ENCODE assay signal across 8 cellular contexts in genomic region chr14:34547136-34547520, GRCh38. TPM values are rescaled to one million over a fixed set of nuclear protein-coding genes. Genes with fewer than 3 reads are reported as not detected.
DNase-seq lines count a peak whose midpoint lies in the region; ATAC-seq and TF ChIP-seq lines count a peak whose summit lies in the region.
"Not testable (repeated sequence)": the region's sequence is repeated elsewhere in the genome, so short reads cannot be mapped to it uniquely, and the experiment has no call there.

No MANE protein-coding gene starts in this region.

- H3K18ac ChIP-seq in IMR-90 (ENCODE audit: low read depth, low read length), result not testable (repeated sequence)

- not testable (repeated sequence) for H4K5ac ChIP-seq in IMR-90 (ENCODE audit: low read depth, low read length)

- H3K23ac ChIP-seq in IMR-90 (ENCODE audit: low read depth, low read length), result not testable (repeated sequence)

- not testable (repeated sequence) for H4K20me1 ChIP-seq in IMR-90 (ENCODE audit: insufficient read depth, low read length)

- not testable (repeated sequence) for H2AK5ac ChIP-seq in IMR-90 (ENCODE audit: low read depth, low read length)

- in situ Hi-C loops in IMR-90 (cut with MboI; ENCODE audit: low sequenced_read_pairs), result not testable (repeated sequence)

- not testable (repeated sequence) for H3K27me3 Mint-ChIP-seq in CD4-positive, alpha-beta T cell; activated naive CD8-positive, alpha-beta T cell treated with anti-CD3 and anti-CD28 coated beads, Interleukin-2, amount 50 U/mL, for 24 hours; natural killer cell (ENCODE audit: low read depth in 2 of 2)

- H3K14ac ChIP-seq in IMR-90 (replicated peaks; ENCODE audit: low read depth, low read length), result not testable (repeated sequence)

- not testable (repeated sequence) for H2BK120ac ChIP-seq in IMR-90 (ENCODE audit: low read depth, low read length)

- TF ChIP-seq RAD21 in IMR-90 (IDR thresholded peaks at IDR 0.05; ENCODE audit: low read length), result not testable (repeated sequence)

- not testable (repeated sequence) for TF ChIP-seq POLR2A in IMR-90 (IDR thresholded peaks at IDR 0.05; ENCODE audit: low read depth, low read length)

- H3K79me1 ChIP-seq in IMR-90 (ENCODE audit: low read depth in 1 of 2, low read length in 2 of 2), result not testable (repeated sequence)

- H3K4me1 ChIP-seq in IMR-90 (ENCODE audit: control insufficient read depth, insufficient read depth, low read length), result not testable (repeated sequence)

- H3K4me3 ChIP-seq in IMR-90 (ENCODE audit: insufficient read depth, low read depth, low read length), result not testable (repeated sequence)

- not testable (repeated sequence) for H4K8ac ChIP-seq in IMR-90 (ENCODE audit: low read depth in 2 of 2, low read length in 2 of 2)

- H3K9me3 Mint-ChIP-seq in CD4-positive, alpha-beta T cell; activated naive CD8-positive, alpha-beta T cell treated with anti-CD3 and anti-CD28 coated beads, Interleukin-2, amount 50 U/mL, for 24 hours; natural killer cell: not testable (repeated sequence)

- not testable (repeated sequence) for H3K9me1 ChIP-seq in IMR-90 (ENCODE audit: insufficient read depth, low read length)

- DNase-seq in CD4-positive, alpha-beta T cell; IMR-90; activated naive CD8-positive, alpha-beta T cell treated with anti-CD3 and anti-CD28 coated beads, Interleukin-2, amount 50 U/mL, for 24 hours; natural killer cell: not testable (repeated sequence)

- H2BK5ac ChIP-seq in IMR-90 (ENCODE audit: low read depth, low read length, poor library complexity, severe bottlenecking), result not testable (repeated sequence)

- WGBS in IMR-90 (ENCODE audit: extremely low coverage in 2 of 2, insufficient read length in 1 of 2), 2 experiments, result no CpG with 5 or more reads among the region's 16 CpGs

- not testable (repeated sequence) for H3K4me3 Mint-ChIP-seq in CD4-positive, alpha-beta T cell; activated naive CD8-positive, alpha-beta T cell treated with anti-CD3 and anti-CD28 coated beads, Interleukin-2, amount 50 U/mL, for 24 hours
- peak overlapping the region; percentile 69 for H3K4me3 Mint-ChIP-seq in natural killer cell

- intact Hi-C loops in CD4-positive, alpha-beta T cell (cut with DNase I, micrococcal nuclease); IMR-90 (cut with micrococcal nuclease); natural killer cell (cut with micrococcal nuclease): not testable (repeated sequence)

- not testable (repeated sequence) for H3K27me3 ChIP-seq in CD4-positive, alpha-beta T cell (ENCODE audit: control insufficient read depth, insufficient read depth, low read length); IMR-90 (ENCODE audit: control insufficient read depth, insufficient read depth, low read length)

- H3K36me3 ChIP-seq in IMR-90 (ENCODE audit: control insufficient read depth, insufficient read depth, low read length), result not testable (repeated sequence)

- POLR2A ChIA-PET in CD4-positive, alpha-beta T cell (lab: Charles Lee); IMR-90 (lab: Charles Lee; ENCODE audit: unreplicated experiment): not testable (repeated sequence)

- H3K9me3 ChIP-seq in CD4-positive, alpha-beta T cell (ENCODE audit: control insufficient read depth, low read length); IMR-90 (ENCODE audit: control insufficient read depth, insufficient read depth, low read length): not testable (repeated sequence)

- H2BK15ac ChIP-seq in IMR-90 (ENCODE audit: low read depth, low read length), result not testable (repeated sequence)

- not testable (repeated sequence) for BruUV-seq in IMR-90 (replicated peaks; lab: Mats Ljungman, UMichigan)

- not testable (repeated sequence) for H2AK9ac ChIP-seq in IMR-90 (replicated peaks; ENCODE audit: low read depth, low read length, poor library complexity)

- not testable (repeated sequence) for H4K91ac ChIP-seq in IMR-90 (ENCODE audit: insufficient read depth, low read depth, low read length)

- not testable (repeated sequence) for H3K56ac ChIP-seq in IMR-90 (ENCODE audit: extremely low read depth, insufficient read depth, low read length)

- TF ChIP-seq CTCF in CD4-positive, alpha-beta T cell (IDR thresholded peaks at IDR 0.05); IMR-90 (conservative IDR thresholded peaks at IDR 0.05; ENCODE audit: low read depth, low read length); natural killer cell (IDR thresholded peaks at IDR 0.05): not testable (repeated sequence)

- not testable (repeated sequence) for H3K9ac ChIP-seq in IMR-90 (ENCODE audit: low read depth, low read length)

- not testable (repeated sequence) for H3K4me2 ChIP-seq in IMR-90 (ENCODE audit: low read depth, low read length)

- CTCF ChIA-PET in CD4-positive, alpha-beta T cell (lab: Charles Lee); IMR-90 (lab: Yijun Ruan, JAX): not testable (repeated sequence)

- not testable (repeated sequence) for H2AFZ ChIP-seq in IMR-90 (replicated peaks; ENCODE audit: low read length, poor library complexity)

- not testable (repeated sequence) for H3K36me3 Mint-ChIP-seq in CD4-positive, alpha-beta T cell (ENCODE audit: low read depth); activated naive CD8-positive, alpha-beta T cell treated with anti-CD3 and anti-CD28 coated beads, Interleukin-2, amount 50 U/mL, for 24 hours (ENCODE audit: low read depth); natural killer cell

- not testable (repeated sequence) for H3K4me1 Mint-ChIP-seq in CD4-positive, alpha-beta T cell (ENCODE audit: low read depth); activated naive CD8-positive, alpha-beta T cell treated with anti-CD3 and anti-CD28 coated beads, Interleukin-2, amount 50 U/mL, for 24 hours; natural killer cell

- not testable (repeated sequence) for H3K27ac Mint-ChIP-seq in CD4-positive, alpha-beta T cell; activated naive CD8-positive, alpha-beta T cell treated with anti-CD3 and anti-CD28 coated beads, Interleukin-2, amount 50 U/mL, for 24 hours
- peak overlapping the region in 1 of 2 donors; percentile 85 for H3K27ac Mint-ChIP-seq in natural killer cell

- dilution Hi-C loops in IMR-90 (cut with HindIII; ENCODE audit: low sequenced_read_pairs, unreplicated experiment), result not testable (repeated sequence)

- ATAC-seq in CD4-positive, alpha-beta T cell (ENCODE audit: poor library complexity), result peak; percentile 4
- ATAC-seq in GM19023 (IDR thresholded peaks at IDR 0.05; ENCODE audit: unreplicated experiment) (peak; percentile 46), GM21423 (IDR thresholded peaks at IDR 0.05; ENCODE audit: unreplicated experiment) (peak; percentile 28), HG02763 (IDR thresholded peaks at IDR 0.05; ENCODE audit: unreplicated experiment) (peak; percentile 37), HG03135 (IDR thresholded peaks at IDR 0.05; ENCODE audit: unreplicated experiment) (peak; percentile 34), IMR-90 (ENCODE audit: low read depth) (peak; percentile 70), natural killer cell (peak in 1 of 3 donors; percentile 47)
- ATAC-seq in activated naive CD8-positive, alpha-beta T cell treated with anti-CD3 and anti-CD28 coated beads, Interleukin-2, amount 50 U/mL, for 24 hours, result peak; percentile 69

- H2BK20ac ChIP-seq in IMR-90 (ENCODE audit: low read depth, low read length), result not testable (repeated sequence)

- H3K4ac ChIP-seq in IMR-90 (ENCODE audit: low read depth, low read length), result not testable (repeated sequence)

- H3K27ac ChIP-seq in CD4-positive, alpha-beta T cell (ENCODE audit: low read depth, low read length); IMR-90 (ENCODE audit: insufficient read depth, low read length): not testable (repeated sequence)

RNA-seq across cellular contexts. Expression of gene EAPP, which starts 7.6 kb away (rescaled TPM):
- total RNA-seq in CD4-positive, alpha-beta T cell, result 10 to 100 TPM; 94.5 to 98.3 TPM
- 32.3 and 53.6 TPM in 2 replicates for total RNA-seq in IMR-90 (2012; rRNA removed)
- 23.6 and 29.9 TPM in 2 replicates for polyA plus RNA-seq in IMR-90 (2012; rRNA removed)
- 4.7 and 5.3 TPM in 2 replicates for polyA plus RNA-seq in IMR-90 (2012; cell fraction: cytosol; rRNA removed)
- polyA plus RNA-seq in IMR-90 (2012; cell fraction: nucleus; rRNA removed; ENCODE audit: low replicate concordance), result 2.0 and 11.7 TPM in 2 replicates
- 10 to 100 TPM; 70.5 to 96.6 (median 76.1) TPM for total RNA-seq in natural killer cell
